In genomic region chr19:52962394-52963228, GRCh38 we compare ENCODE assay signal across 8 cellular contexts. TPM values are rescaled to one million over a fixed set of nuclear protein-coding genes. Genes with fewer than 3 reads are reported as not detected.
A peak's percentile ranks its signal among the peaks of the same experiment; 100 is the strongest.
DNase-seq lines count a peak whose midpoint lies in the region; ATAC-seq and TF ChIP-seq lines count a peak whose summit lies in the region.

ZNF816 (minus strand) TSS chr19:52962881; CDS start chr19:52956089, 6,792 bp downstream.

- no peaks in the 10 kb centered on the region for H3K9me2 ChIP-seq in GM23248 (ENCODE audit: insufficient read depth)

- H3K79me2 ChIP-seq in GM23248 (ENCODE audit: insufficient read depth), result peaks cover 41% of the 10 kb centered on the region

- peak within 1 kb of the TSS; percentile 82 for H3K4me3 ChIP-seq in GM23248
- peak within 1 kb of the TSS; percentile 84 for H3K4me3 ChIP-seq in RWPE2 (ENCODE audit: severe bottlenecking)
- H3K4me3 ChIP-seq in foreskin fibroblast (ENCODE audit: low read depth in 1 of 2, low read length in 2 of 2), result peak within 1 kb of the TSS; percentile 67 to 79

- H3K27me3 Mint-ChIP-seq in neural crest cell (ENCODE audit: low read depth), result no peaks in the 10 kb centered on the region
- H3K27me3 Mint-ChIP-seq in stimulated activated naive CD8-positive, alpha-beta T cell treated with anti-CD3 and anti-CD28 coated beads, Interleukin-15, amount 100 ng/mL, for 72 hours, result no peaks in the 10 kb centered on the region

- peaks cover 6% of the 10 kb centered on the region for H3K9me3 Mint-ChIP-seq in neural crest cell
- H3K9me3 Mint-ChIP-seq in stimulated activated naive CD8-positive, alpha-beta T cell treated with anti-CD3 and anti-CD28 coated beads, Interleukin-15, amount 100 ng/mL, for 72 hours, result peaks cover 21 to 43% of the 10 kb centered on the region in 2 donors

- H3K27ac Mint-ChIP-seq in neural crest cell (ENCODE audit: unreplicated experiment), result peak within 1 kb of the TSS; percentile 95
- H3K27ac Mint-ChIP-seq in stimulated activated naive CD8-positive, alpha-beta T cell treated with anti-CD3 and anti-CD28 coated beads, Interleukin-15, amount 100 ng/mL, for 72 hours, result peak within 1 kb of the TSS; percentile 88 to 98

- H3K4me1 Mint-ChIP-seq in neural crest cell, result peaks cover 35% of the 10 kb centered on the region
- peaks cover 19% of the 10 kb centered on the region for H3K4me1 Mint-ChIP-seq in stimulated activated naive CD8-positive, alpha-beta T cell treated with anti-CD3 and anti-CD28 coated beads, Interleukin-15, amount 100 ng/mL, for 72 hours

- H4K20me1 ChIP-seq in GM23248 (ENCODE audit: insufficient read depth), result no peaks in the 10 kb centered on the region

- H3K36me3 ChIP-seq in GM23248 (ENCODE audit: low read depth), result no peaks in the 10 kb centered on the region
- peaks cover 5% of the 10 kb centered on the region; the same call in 1 of the 2 replicates for H3K36me3 ChIP-seq in RWPE2 (ENCODE audit: low read depth)

- H3K27me3 ChIP-seq in GM23248 (replicated peaks; ENCODE audit: insufficient read depth) (no peaks in the 10 kb centered on the region), RWPE2 (ENCODE audit: insufficient read depth, poor library complexity, severe bottlenecking) (no peaks in the 10 kb centered on the region)

- H3K9me3 ChIP-seq in GM23248 (ENCODE audit: low read depth) (no peaks in the 10 kb centered on the region), RWPE2 (ENCODE audit: severe bottlenecking) (peaks cover 4% of the 10 kb centered on the region)

- H3K4me1 ChIP-seq in GM23248 (ENCODE audit: insufficient read depth) (0 out of 2 replicates have a peak, but pooled peaks cover 14% of the 10 kb centered on the region), RWPE2 (ENCODE audit: insufficient read depth, poor library complexity, severe bottlenecking) (peaks cover 8% of the 10 kb centered on the region)

- peak within 1 kb of the TSS; percentile 98 for H3K4me2 ChIP-seq in GM23248 (ENCODE audit: unreplicated experiment)

- peak within 1 kb of the TSS; percentile 96 for H3K4me3 Mint-ChIP-seq in neural crest cell
- peak within 1 kb of the TSS; percentile 96 to 99 for H3K4me3 Mint-ChIP-seq in stimulated activated naive CD8-positive, alpha-beta T cell treated with anti-CD3 and anti-CD28 coated beads, Interleukin-15, amount 100 ng/mL, for 72 hours

- ATAC-seq in RWPE2 (ENCODE audit: low read depth), result peak; percentile 93
- peak; percentile 100 for ATAC-seq in stimulated activated naive CD8-positive, alpha-beta T cell treated with anti-CD3 and anti-CD28 coated beads, Interleukin-15, amount 100 ng/mL, for 72 hours

- peaks cover 17% of the 10 kb centered on the region; the same call in 1 of the 2 replicates for H3F3A ChIP-seq in GM23248 (ENCODE audit: insufficient read depth)

- 2% methylated on average over 47 to 55 of the region's 55 CpGs for WGBS in GM23248 (ENCODE audit: low coverage in 1 of 2, low lambda C conversion rate in 2 of 2, missing lambda C conversion rate in 2 of 2), 2 experiments

- TF ChIP-seq CTCF in RWPE2 (IDR thresholded peaks at IDR 0.05; ENCODE audit: poor library complexity, severe bottlenecking) (no peak), foreskin fibroblast (IDR thresholded peaks at IDR 0.05; ENCODE audit: low read depth, low read length) (no peak), neural crest cell (conservative IDR thresholded peaks at IDR 0.05) (no peak)

- H3K9ac ChIP-seq in GM23248, result peak within 1 kb of the TSS; percentile 88

- peak within 1 kb of the TSS; percentile 97 for H2AFZ ChIP-seq in GM23248

- H3K36me3 Mint-ChIP-seq in neural crest cell (ENCODE audit: low read depth), result peaks cover 40% of the 10 kb centered on the region

- DNase-seq in Daoy (ENCODE audit: low read depth) (peak; percentile 98), GM23248 (peak; percentile 99), LHCN-M2 (ENCODE audit: low read depth) (peak; percentile 93), RWPE2 (ENCODE audit: low spot score) (peak; percentile 94), activated gamma-delta T cell (lab: John Stamatoyannopoulos, UW) (peak; percentile 97), foreskin fibroblast (peak; percentile 94 to 98), neural crest cell (ENCODE audit: low read depth, low spot score) (peak; percentile 97)
- peak; percentile 98 for DNase-seq in stimulated activated naive CD8-positive, alpha-beta T cell treated with anti-CD3 and anti-CD28 coated beads, Interleukin-15, amount 100 ng/mL, for 72 hours

- peak within 1 kb of the TSS; percentile 80 for H3K27ac ChIP-seq in GM23248
- H3K27ac ChIP-seq in RWPE2 (ENCODE audit: poor library complexity, severe bottlenecking), result peak within 1 kb of the TSS; percentile 51

- in situ Hi-C loops in GM23248 (cut with MboI), result no loop called here

RNA-seq across cellular contexts. Expression of gene ZNF816, which starts in this region (rescaled TPM):
- total RNA-seq in Daoy (2014; rRNA removed; shearing (Covaris generic)), result 6.3 and 15.1 TPM in 2 replicates
- 3.0 and 6.7 TPM in 2 replicates for total RNA-seq in GM23248 (2014; rRNA removed; shearing (Covaris generic))
- 4.3 and 4.7 TPM in 2 replicates for polyA plus RNA-seq in GM23248 (2016; fragmentation: Nextera tagmentation; extraction: Ambion mirVana)
- total RNA-seq in LHCN-M2 (2014; rRNA removed) (9.9 and 11.2 TPM in 2 replicates), neural crest cell (12.0 and 13.8 TPM in 2 replicates)
- 4.1 TPM for polyA plus RNA-seq in LHCN-M2 (2012)

Comparison
In these comparisons a context has a peak if more than half of its experiments do, and no peak if none do; other contexts are left out.
1. Peak in every context shown above with its lines: DNase-seq, ATAC-seq, H3K4me3 ChIP-seq and H3K27ac ChIP-seq.